ENCODE assay signal across 2 cellular contexts in the genomic region with DNA sequence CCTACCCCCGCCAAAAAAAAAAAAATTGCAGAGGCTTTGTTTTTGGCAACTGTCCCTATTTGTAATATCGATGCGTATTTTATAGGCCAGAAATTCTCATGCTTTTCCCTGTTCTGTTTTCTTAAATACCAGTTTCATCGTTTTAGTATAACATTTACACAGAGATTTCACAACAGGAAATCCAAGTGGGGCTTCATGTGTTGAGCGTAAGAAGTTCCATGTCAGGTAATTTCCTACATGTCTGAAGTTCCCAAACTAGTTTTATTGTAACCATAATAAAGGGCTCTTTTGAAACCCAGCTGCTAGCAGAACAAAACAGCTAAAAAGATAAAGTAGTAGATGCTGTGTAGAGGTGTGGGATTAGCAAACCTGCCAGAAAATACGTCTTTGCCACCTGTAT.
TF ChIP-seq lines count a peak whose summit lies in the region.

No MANE protein-coding gene starts in this region.

TF ChIP-seq in endothelial cell of umbilical vein, 7 proteins besides CTCF, POLR2A, EP300 and RAD21:
- TF ChIP-seq GATA2 (IDR thresholded peaks at IDR 0.05; ENCODE audit: insufficient read depth, insufficient read length, low read depth, low read length) = no peak
- TF ChIP-seq MAX (IDR thresholded peaks at IDR 0.05; ENCODE audit: insufficient read depth, insufficient read length) = no peak
- TF ChIP-seq MYC (IDR thresholded peaks at IDR 0.05; ENCODE audit: low read depth, low read length) = no peak
- TF ChIP-seq JUN (IDR thresholded peaks at IDR 0.05; ENCODE audit: borderline replicate concordance, insufficient read depth, insufficient read length, low read depth) = no peak
- no peak for TF ChIP-seq POLR2AphosphoS5 (IDR thresholded peaks at IDR 0.05; ENCODE audit: insufficient read depth, low read depth, low read length)
- no peak for TF ChIP-seq FOS (IDR thresholded peaks at IDR 0.05; ENCODE audit: borderline replicate concordance, insufficient read depth, low read length)
- TF ChIP-seq EZH2 (IDR thresholded peaks at IDR 0.05; ENCODE audit: borderline replicate concordance, low read depth, low read length, severe bottlenecking) = no peak

TF ChIP-seq in HepG2, 621 proteins besides CTCF, POLR2A, EP300 and RAD21:
- TF ChIP-seq SOX6 (IDR thresholded peaks at IDR 0.05) = no peak
- no peak for TF ChIP-seq SOX6 (CRISPR knock-in tag; IDR thresholded peaks at IDR 0.05)
- no peak for TF ChIP-seq WIZ (CRISPR knock-in tag; IDR thresholded peaks at IDR 0.05)
- TF ChIP-seq RAD51 (IDR thresholded peaks at IDR 0.05; ENCODE audit: borderline replicate concordance) = no peak
- TF ChIP-seq MTA3 (CRISPR knock-in tag; IDR thresholded peaks at IDR 0.05) = no peak
- TF ChIP-seq ARNT2 (CRISPR knock-in tag; IDR thresholded peaks at IDR 0.05; ENCODE audit: low read depth) = no peak
- TF ChIP-seq ZEB1 (IDR thresholded peaks at IDR 0.05; ENCODE audit: insufficient replicate concordance, low read depth) = no peak
- TF ChIP-seq MED8 (CRISPR knock-in tag; IDR thresholded peaks at IDR 0.05; ENCODE audit: insufficient replicate concordance) = no peak
- no peak for TF ChIP-seq TIGD3 (CRISPR knock-in tag; IDR thresholded peaks at IDR 0.05; ENCODE audit: borderline replicate concordance)
- no peak for TF ChIP-seq HNRNPL (IDR thresholded peaks at IDR 0.05; ENCODE audit: low read depth, low read length)
- no peak for TF ChIP-seq HDAC1 (CRISPR knock-in tag; IDR thresholded peaks at IDR 0.05)
- TF ChIP-seq ZNF792 (CRISPR knock-in tag; IDR thresholded peaks at IDR 0.05) = no peak
TF ChIP-seq in HepG2: peak in this region for 0.
